Comparison of ENCODE assay signal across 26 cellular contexts in the genomic region with DNA sequence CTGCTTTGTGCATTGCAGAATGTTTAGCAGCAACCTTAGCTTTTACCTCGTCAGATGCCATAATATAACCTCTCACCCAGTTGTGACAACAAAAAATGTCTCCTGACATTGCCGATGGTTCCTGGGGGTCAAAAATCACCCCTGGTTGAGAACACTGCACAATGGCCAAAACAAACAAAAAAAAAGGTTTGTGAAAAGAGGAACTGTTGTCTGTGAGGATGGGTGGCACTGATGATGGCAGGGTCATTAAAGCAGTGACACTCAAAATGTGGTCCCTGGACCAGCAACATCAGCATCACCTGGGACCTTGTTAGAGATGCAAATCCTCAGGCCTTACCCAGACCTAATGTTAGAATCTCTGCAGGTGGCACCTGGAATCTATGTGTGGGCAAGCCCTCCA.
"Had no signal": no experiment of that assay in that cellular context is flagged by ENCODE, and none has a peak within 500 bp of the region (broad histone marks: within the 10 kb centered on the region; RNA-seq: fewer than 3 reads in every experiment).

No MANE protein-coding gene starts in this region.

- H3K9me3 Mint-ChIP-seq: natural killer cell treated with Interleukin-12 subunit alpha and Interleukin-12 subunit beta and Interleukin-15 and Interleukin-18, amount 100 ng/mL, for 72 hours; stimulated activated naive CD8-positive, alpha-beta T cell treated with anti-CD3 and anti-CD28 coated beads, Interleukin-15, Interleukin-2, amounts not matched to agents 100 ng/mL and 50 ng/mL, for 24 hours had no signal

- H3K36me3 ChIP-seq: ovary, right atrium auricular region, right lobe of liver, suprapubic skin, thoracic aorta, tibial artery, uterus had no signal

- H3K27me3 ChIP-seq: ovary, right atrium auricular region, right lobe of liver, suprapubic skin, tibial artery, uterus had no signal

- H3K27ac Mint-ChIP-seq: natural killer cell treated with Interleukin-12 subunit alpha and Interleukin-12 subunit beta and Interleukin-15 and Interleukin-18, amount 100 ng/mL, for 72 hours; progenitor cell of endocrine pancreas; stimulated activated naive CD8-positive, alpha-beta T cell treated with anti-CD3 and anti-CD28 coated beads, Interleukin-15, Interleukin-2, amounts not matched to agents 100 ng/mL and 50 ng/mL, for 24 hours had no signal

- DNase-seq: hippocampal formation; kidney glomerular epithelial cell; left cardiac atrium; midbrain; mucosa of descending colon; naive thymus-derived CD4-positive, alpha-beta T cell; ovary; right lobe of liver; stimulated activated CD4-positive, alpha-beta T cell treated with anti-CD3 and anti-CD28 coated beads, Interleukin-1b, Interleukin-23, amount 100 ng/mL, for 48 hours; stimulated activated CD4-positive, alpha-beta T cell treated with anti-CD3 and anti-CD28 coated beads, Interleukin-2, amount 100 ng/mL, for 48 hours; stimulated activated CD4-positive, alpha-beta T cell treated with anti-CD3 and anti-CD28 coated beads, Interleukin-4, amount 100 ng/mL, for 4 hours; stimulated activated CD8-positive, alpha-beta memory T cell treated with anti-CD3 and anti-CD28 coated beads, Interleukin-4, amount 100 ng/mL, for 48 hours; stimulated activated naive CD4-positive, alpha-beta T cell; tibial artery; trophoblast cell; uterus had no signal

- H3K9me3 ChIP-seq: mucosa of descending colon, ovary, right atrium auricular region, right lobe of liver, suprapubic skin, thoracic aorta, tibial artery, uterus had no signal

- H3K4me1 ChIP-seq: right atrium auricular region, suprapubic skin, tibial artery, uterus had no signal

- H3K4me2 ChIP-seq: smooth muscle cell had no signal

- H3K27ac ChIP-seq: ovary, right atrium auricular region, right lobe of liver, suprapubic skin, thoracic aorta, tibial artery, uterus had no signal

- H3K4me1 Mint-ChIP-seq: naive thymus-derived CD4-positive, alpha-beta T cell had no signal

- H3K36me3 Mint-ChIP-seq: naive thymus-derived CD4-positive, alpha-beta T cell; natural killer cell treated with Interleukin-12 subunit alpha and Interleukin-12 subunit beta and Interleukin-15 and Interleukin-18, amount 100 ng/mL, for 72 hours had no signal

- FAIRE-seq: keratinocyte had no signal

- H3K4me3 ChIP-seq: lung, mucosa of descending colon, ovary, right atrium auricular region, right lobe of liver, smooth muscle cell, suprapubic skin, thoracic aorta, tibial artery, uterus had no signal

- ATAC-seq: left cardiac atrium; left lobe of liver; mucosa of descending colon; naive thymus-derived CD4-positive, alpha-beta T cell; natural killer cell treated with Interleukin-12 subunit alpha and Interleukin-12 subunit beta and Interleukin-15 and Interleukin-18, amount 100 ng/mL, for 72 hours had no signal

- H3K4me3 Mint-ChIP-seq: naive thymus-derived CD4-positive, alpha-beta T cell; natural killer cell treated with Interleukin-12 subunit alpha and Interleukin-12 subunit beta and Interleukin-15 and Interleukin-18, amount 100 ng/mL, for 72 hours; stimulated activated naive CD8-positive, alpha-beta T cell treated with anti-CD3 and anti-CD28 coated beads, Interleukin-15, Interleukin-2, amounts not matched to agents 100 ng/mL and 50 ng/mL, for 24 hours had no signal
